8 cellular contexts compared by ENCODE assay signal in genomic region chr3:64022451-64023186, GRCh38. TPM values are rescaled to one million over a fixed set of nuclear protein-coding genes. Genes with fewer than 3 reads are reported as not detected.
DNase-seq lines count a peak whose midpoint lies in the region; ATAC-seq and TF ChIP-seq lines count a peak whose summit lies in the region.

No MANE protein-coding gene starts in this region.

- TF ChIP-seq CTCF in NB4 (IDR thresholded peaks at IDR 0.05; ENCODE audit: low read depth, low read length): no peak
- no peak for TF ChIP-seq CTCF in astrocyte of the cerebellum (IDR thresholded peaks at IDR 0.05; ENCODE audit: low read depth, low read length, missing control alignments)
- TF ChIP-seq CTCF in kidney epithelial cell (IDR thresholded peaks at IDR 0.05; ENCODE audit: insufficient read depth, low read length, poor library complexity, severe bottlenecking): no peak

- no peaks in the 10 kb centered on the region for H3K27me3 ChIP-seq in kidney epithelial cell (ENCODE audit: control insufficient read depth, insufficient read depth, low read length)

- H3K4me3 ChIP-seq in NB4 (ENCODE audit: low read depth, low read length) (peak overlapping the region; percentile 93), astrocyte of the cerebellum (ENCODE audit: low read depth, low read length) (peak overlapping the region; percentile 95), kidney epithelial cell (ENCODE audit: low read depth, low read length) (peak overlapping the region; percentile 98)

- H3K4me3 Mint-ChIP-seq in stimulated activated naive B cell treated with anti-CD40 and anti-IgM and Interleukin-4, amounts not matched to agents 10 μg/mL and 1 μg/mL and 100 μg/mL, for 72 hours: peak overlapping the region; percentile 80 to 91

- no peaks in the 10 kb centered on the region for H3K9me3 Mint-ChIP-seq in stimulated activated naive B cell treated with anti-CD40 and anti-IgM and Interleukin-4, amounts not matched to agents 10 μg/mL and 1 μg/mL and 100 μg/mL, for 72 hours

- H3K36me3 ChIP-seq in kidney epithelial cell (ENCODE audit: control insufficient read depth, insufficient read depth, low read length): peaks cover 1% of the 10 kb centered on the region

- in situ Hi-C loops in astrocyte of the cerebellum (cut with HindIII; ENCODE audit: low sequenced_read_pairs): no loop called here

- peak in 1 of 2 donors; percentile 17 for ATAC-seq in stimulated activated naive B cell treated with anti-CD40 and anti-IgM and Interleukin-4, amounts not matched to agents 10 μg/mL and 1 μg/mL and 100 μg/mL, for 72 hours (replicated peaks)

- peaks cover 7 to 8% of the 10 kb centered on the region in 2 donors for H3K27me3 Mint-ChIP-seq in stimulated activated naive B cell treated with anti-CD40 and anti-IgM and Interleukin-4, amounts not matched to agents 10 μg/mL and 1 μg/mL and 100 μg/mL, for 72 hours

- peak overlapping the region; percentile 47 for H3K27ac Mint-ChIP-seq in stimulated activated naive B cell treated with anti-CD40 and anti-IgM and Interleukin-4, amounts not matched to agents 10 μg/mL and 1 μg/mL and 100 μg/mL, for 72 hours

- TF ChIP-seq POLR2A in NB4 (IDR thresholded peaks at IDR 0.05; ENCODE audit: extremely low read depth, insufficient read length): no peak

- DNase-seq in DMS53 (lab: John Stamatoyannopoulos, UW): peak; percentile 4
- DNase-seq in DMS53 treated with DMSO at 0.1 percent for 48 hours (lab: John Stamatoyannopoulos, UW; ENCODE audit: unreplicated experiment): no peak
- peak; percentile 39 for DNase-seq in NB4 (ENCODE audit: low read depth)
- DNase-seq in astrocyte of the cerebellum (ENCODE audit: low read depth): no peak
- DNase-seq in kidney epithelial cell (ENCODE audit: low read depth): no peak
- DNase-seq in stimulated activated naive B cell treated with anti-CD40 and anti-IgM and Interleukin-4, amounts not matched to agents 10 μg/mL and 1 μg/mL and 100 μg/mL, for 72 hours: no peak
- no peak for DNase-seq in NCI-H1105 (lab: John Stamatoyannopoulos, UW)
- DNase-seq in activated gamma-delta T cell (lab: John Stamatoyannopoulos, UW): no peak

- peaks cover 12 to 27% of the 10 kb centered on the region in 2 donors for H3K36me3 Mint-ChIP-seq in stimulated activated naive B cell treated with anti-CD40 and anti-IgM and Interleukin-4, amounts not matched to agents 10 μg/mL and 1 μg/mL and 100 μg/mL, for 72 hours

- H3K4me1 Mint-ChIP-seq in stimulated activated naive B cell treated with anti-CD40 and anti-IgM and Interleukin-4, amounts not matched to agents 10 μg/mL and 1 μg/mL and 100 μg/mL, for 72 hours: peaks cover 10 to 28% of the 10 kb centered on the region in 2 donors

RNA-seq across cellular contexts. Expression of gene PSMD6, which starts 0.7 kb away (rescaled TPM):
- 97.4 and 98.6 TPM in 2 replicates for total RNA-seq in kidney epithelial cell

Comparison
In these comparisons a context has a peak if more than half of its experiments do, and no peak if none do; other contexts are left out.
1. DNase-seq: peak in DMS53 (single experiment) and NB4 (single experiment); none in DMS53 treated with DMSO at 0.1 percent for 48 hours (single experiment), astrocyte of the cerebellum (single experiment), kidney epithelial cell (single experiment), stimulated activated naive B cell treated with anti-CD40 and anti-IgM and Interleukin-4, amounts not matched to agents 10 μg/mL and 1 μg/mL and 100 μg/mL, for 72 hours (single experiment), NCI-H1105 (single experiment) and activated gamma-delta T cell (single experiment).
2. Peak in every context shown above with its lines, with median percentiles within 50 percentile points of each other: H3K4me3 ChIP-seq.